In the genomic region with DNA sequence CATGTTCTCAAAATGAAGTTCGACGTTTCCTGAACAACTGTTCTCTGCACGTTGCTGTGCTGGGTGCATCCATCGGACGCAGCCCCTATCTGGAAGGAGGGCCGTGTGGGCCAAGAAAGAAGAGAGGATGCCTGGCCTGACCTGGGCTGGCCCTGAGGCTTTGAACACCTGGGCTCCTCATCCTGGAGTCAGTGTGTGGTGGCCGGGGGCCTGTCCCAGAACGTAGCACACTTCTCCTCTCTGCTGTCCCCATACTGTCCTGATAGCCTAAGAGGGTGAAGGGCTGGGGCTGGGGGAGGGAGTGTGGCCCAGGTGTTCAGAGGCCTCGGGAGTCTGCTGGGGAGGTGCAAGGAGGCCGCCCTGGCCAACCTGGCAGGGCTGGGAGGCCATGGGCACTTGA, we compare ENCODE assay signal across 1 cellular context.
TF ChIP-seq lines count a peak whose summit lies in the region.

No MANE protein-coding gene starts in this region.

TF ChIP-seq in IMR-90, 13 proteins besides CTCF, POLR2A, EP300 and RAD21:
- TF ChIP-seq RFX5 (IDR thresholded peaks at IDR 0.05; ENCODE audit: low read depth, low read length) = no peak
- TF ChIP-seq FOS (IDR thresholded peaks at IDR 0.05; ENCODE audit: low read depth, low read length) = no peak
- no peak for TF ChIP-seq NFE2L2 (IDR thresholded peaks at IDR 0.05; ENCODE audit: low read depth, low read length)
- TF ChIP-seq, protein P1, sequence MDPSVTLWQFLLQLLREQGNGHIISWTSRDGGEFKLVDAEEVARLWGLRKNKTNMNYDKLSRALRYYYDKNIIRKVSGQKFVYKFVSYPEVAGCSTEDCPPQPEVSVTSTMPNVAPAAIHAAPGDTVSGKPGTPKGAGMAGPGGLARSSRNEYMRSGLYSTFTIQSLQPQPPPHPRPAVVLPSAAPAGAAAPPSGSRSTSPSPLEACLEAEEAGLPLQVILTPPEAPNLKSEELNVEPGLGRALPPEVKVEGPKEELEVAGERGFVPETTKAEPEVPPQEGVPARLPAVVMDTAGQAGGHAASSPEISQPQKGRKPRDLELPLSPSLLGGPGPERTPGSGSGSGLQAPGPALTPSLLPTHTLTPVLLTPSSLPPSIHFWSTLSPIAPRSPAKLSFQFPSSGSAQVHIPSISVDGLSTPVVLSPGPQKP (IDR thresholded peaks at IDR 0.05; ENCODE audit: borderline replicate concordance, low read depth, low read length) = no peak
- no peak for TF ChIP-seq MAFK (IDR thresholded peaks at IDR 0.05; ENCODE audit: low read depth, low read length)
- TF ChIP-seq, protein P2, sequence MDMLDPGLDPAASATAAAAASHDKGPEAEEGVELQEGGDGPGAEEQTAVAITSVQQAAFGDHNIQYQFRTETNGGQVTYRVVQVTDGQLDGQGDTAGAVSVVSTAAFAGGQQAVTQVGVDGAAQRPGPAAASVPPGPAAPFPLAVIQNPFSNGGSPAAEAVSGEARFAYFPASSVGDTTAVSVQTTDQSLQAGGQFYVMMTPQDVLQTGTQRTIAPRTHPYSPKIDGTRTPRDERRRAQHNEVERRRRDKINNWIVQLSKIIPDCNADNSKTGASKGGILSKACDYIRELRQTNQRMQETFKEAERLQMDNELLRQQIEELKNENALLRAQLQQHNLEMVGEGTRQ (IDR thresholded peaks at IDR 0.05; ENCODE audit: low read depth, low read length) = no peak
- TF ChIP-seq CHD1 (IDR thresholded peaks at IDR 0.05; ENCODE audit: low read depth, low read length) = no peak
- TF ChIP-seq BHLHE40 (IDR thresholded peaks at IDR 0.05; ENCODE audit: low read depth, low read length) = no peak
- TF ChIP-seq CEBPB (IDR thresholded peaks at IDR 0.05; ENCODE audit: low read depth, low read length) = no peak
- no peak for TF ChIP-seq MAZ (IDR thresholded peaks at IDR 0.05; ENCODE audit: borderline replicate concordance, low read depth, low read length)
- TF ChIP-seq RCOR1 (IDR thresholded peaks at IDR 0.05; ENCODE audit: insufficient replicate concordance, low read length) = no peak
- no peak for TF ChIP-seq SMC3 (IDR thresholded peaks at IDR 0.05; ENCODE audit: low read depth, low read length)
- no peak for TF ChIP-seq MXI1 (IDR thresholded peaks at IDR 0.05; ENCODE audit: borderline replicate concordance, low read depth, low read length)
TF ChIP-seq in IMR-90: peak in this region for 0.
